In genomic region chr11:114785820-114786219, GRCh38 we compare ENCODE assay signal across 16 cellular contexts.
"Had no signal": no experiment of that assay in that cellular context is flagged by ENCODE, and none has a peak within 500 bp of the region (broad histone marks: within the 10 kb centered on the region; RNA-seq: fewer than 3 reads in every experiment).

No MANE protein-coding gene starts in this region.

- DNase-seq: activated CD4-positive, alpha-beta memory T cell treated with anti-CD3 and anti-CD28 coated beads for 36 hours; activated CD8-positive, alpha-beta memory T cell treated with anti-CD3 and anti-CD28 coated beads, Interleukin-2, amount 10 ng/mL, durations not matched to agents 7 days and 5 days; activated effector memory CD4-positive, alpha-beta T cell treated with Interleukin-2 at 50 U/mL for 16 hours; activated naive CD4-positive, alpha-beta T cell treated with anti-CD3 and anti-CD28 coated beads, Interleukin-2, amount 50 U/mL, for 16 hours; activated T-cell treated with anti-CD3 and anti-CD28 coated beads, Interleukin-2, amount 50 U/mL, for 24 hours; effector memory CD8-positive, alpha-beta T cell; foreskin melanocyte; mesendoderm; nucleus accumbens; posterior cingulate gyrus; retina; tibial artery had no signal

- H3K36me3 Mint-ChIP-seq: activated CD4-positive, alpha-beta memory T cell treated with anti-CD3 and anti-CD28 coated beads for 36 hours; activated CD8-positive, alpha-beta memory T cell treated with anti-CD3 and anti-CD28 coated beads, Interleukin-2, amount 10 ng/mL, durations not matched to agents 7 days and 5 days; natural killer cell treated with Interleukin-12 subunit alpha and Interleukin-12 subunit beta and Interleukin-15 and Interleukin-18, amount 100 ng/mL, for 72 hours; stimulated activated memory B cell treated with anti-CD40 and anti-IgM and Interleukin-4, amounts not matched to agents 10 μg/mL and 1 μg/mL and 100 μg/mL, for 72 hours had no signal

- H3K4me1 Mint-ChIP-seq: activated CD8-positive, alpha-beta memory T cell treated with anti-CD3 and anti-CD28 coated beads, Interleukin-2, amount 10 ng/mL, durations not matched to agents 7 days and 5 days; stimulated activated memory B cell treated with anti-CD40 and anti-IgM and Interleukin-4, amounts not matched to agents 10 μg/mL and 1 μg/mL and 100 μg/mL, for 72 hours had no signal

- H3K4me3 Mint-ChIP-seq: activated CD4-positive, alpha-beta memory T cell treated with anti-CD3 and anti-CD28 coated beads for 36 hours; activated CD8-positive, alpha-beta memory T cell treated with anti-CD3 and anti-CD28 coated beads, Interleukin-2, amount 10 ng/mL, durations not matched to agents 7 days and 5 days; activated T-cell treated with anti-CD3 and anti-CD28 coated beads, Interleukin-2, amount 50 U/mL, for 24 hours; dendritic cell treated with granulocyte-macrophage colony-stimulating factor and Interleukin-4, amounts not matched to agents 40 ng/mL and 50 ng/mL, for 4 days; effector memory CD8-positive, alpha-beta T cell; natural killer cell treated with Interleukin-12 subunit alpha and Interleukin-12 subunit beta and Interleukin-15 and Interleukin-18, amount 100 ng/mL, for 72 hours; stimulated activated memory B cell treated with anti-CD40 and anti-IgM and Interleukin-4, amounts not matched to agents 10 μg/mL and 1 μg/mL and 100 μg/mL, for 72 hours had no signal

- H3K9me3 ChIP-seq: tibial artery had no signal

- H3K4me1 ChIP-seq: tibial artery had no signal

- H3K27me3 Mint-ChIP-seq: activated CD8-positive, alpha-beta memory T cell treated with anti-CD3 and anti-CD28 coated beads, Interleukin-2, amount 10 ng/mL, durations not matched to agents 7 days and 5 days; activated T-cell treated with anti-CD3 and anti-CD28 coated beads, Interleukin-2, amount 50 U/mL, for 24 hours; dendritic cell treated with granulocyte-macrophage colony-stimulating factor and Interleukin-4, amounts not matched to agents 40 ng/mL and 50 ng/mL, for 4 days; stimulated activated memory B cell treated with anti-CD40 and anti-IgM and Interleukin-4, amounts not matched to agents 10 μg/mL and 1 μg/mL and 100 μg/mL, for 72 hours had no signal

- H3K4me3 ChIP-seq: tibial artery had no signal

- H3K27ac ChIP-seq: epithelial cell of prostate, tibial artery had no signal

- H3K27ac Mint-ChIP-seq: activated CD4-positive, alpha-beta memory T cell treated with anti-CD3 and anti-CD28 coated beads for 36 hours; activated CD8-positive, alpha-beta memory T cell treated with anti-CD3 and anti-CD28 coated beads, Interleukin-2, amount 10 ng/mL, durations not matched to agents 7 days and 5 days; activated T-cell treated with anti-CD3 and anti-CD28 coated beads, Interleukin-2, amount 50 U/mL, for 24 hours; dendritic cell treated with granulocyte-macrophage colony-stimulating factor and Interleukin-4, amounts not matched to agents 40 ng/mL and 50 ng/mL, for 4 days; effector memory CD8-positive, alpha-beta T cell; natural killer cell treated with Interleukin-12 subunit alpha and Interleukin-12 subunit beta and Interleukin-15 and Interleukin-18, amount 100 ng/mL, for 72 hours; stimulated activated memory B cell treated with anti-CD40 and anti-IgM and Interleukin-4, amounts not matched to agents 10 μg/mL and 1 μg/mL and 100 μg/mL, for 72 hours had no signal

- H3K9me3 Mint-ChIP-seq: activated CD4-positive, alpha-beta memory T cell treated with anti-CD3 and anti-CD28 coated beads for 36 hours; activated T-cell treated with anti-CD3 and anti-CD28 coated beads, Interleukin-2, amount 50 U/mL, for 24 hours; dendritic cell treated with granulocyte-macrophage colony-stimulating factor and Interleukin-4, amounts not matched to agents 40 ng/mL and 50 ng/mL, for 4 days; effector memory CD8-positive, alpha-beta T cell; natural killer cell treated with Interleukin-12 subunit alpha and Interleukin-12 subunit beta and Interleukin-15 and Interleukin-18, amount 100 ng/mL, for 72 hours; stimulated activated memory B cell treated with anti-CD40 and anti-IgM and Interleukin-4, amounts not matched to agents 10 μg/mL and 1 μg/mL and 100 μg/mL, for 72 hours had no signal

- H3K36me3 ChIP-seq: tibial artery had no signal
